30 cellular contexts compared by ENCODE assay signal in genomic region chr4:15525080-15525479, GRCh38. TPM values are rescaled to one million over a fixed set of nuclear protein-coding genes. Genes with fewer than 3 reads are reported as not detected.
DNase-seq lines count a peak whose midpoint lies in the region; ATAC-seq, FAIRE-seq and TF ChIP-seq lines count a peak whose summit lies in the region.
"Had no signal": no experiment of that assay in that cellular context is flagged by ENCODE, and none has a peak within 500 bp of the region (broad histone marks: within the 10 kb centered on the region; RNA-seq: fewer than 3 reads in every experiment).

No MANE protein-coding gene starts in this region.

- POLR2A ChIA-PET in MCF 10A (lab: Yijun Ruan, JAX), result interaction anchor here (0.7 to 1.5 kb wide), 5 partner anchors 19 to 156 kb away, joined by 3 to 7 read pairs (median 4); partner anchors contain the start of gene FAM200B

- peak; percentile 44 for DNase-seq in MCF 10A (ENCODE audit: unreplicated experiment)
- DNase-seq in breast epithelium (ENCODE audit: low spot score in 2 of 2), result no peak
- DNase-seq in bronchial epithelial cell (ENCODE audit: low read depth), result peak; percentile 98
- DNase-seq in lung (ENCODE audit: low spot score), result no peak
- DNase-seq in NCI-H510A treated with DMSO at 0.1 percent for 48 hours (lab: John Stamatoyannopoulos, UW), result no peak
- no peak for DNase-seq in psoas muscle
- DNase-seq in kidney glomerular epithelial cell (lab: John Stamatoyannopoulos, UW), result no peak
- DNase-seq: activated CD4-positive, alpha-beta T cell treated with anti-CD3 and anti-CD28 coated beads for 4 hours; activated CD8-positive, alpha-beta memory T cell treated with anti-CD3 and anti-CD28 coated beads for 24 hours; activated T-cell treated with anti-CD3 and anti-CD28 coated beads, Interleukin-2, amount 50 U/mL, for 1 hour; AML-193; body of pancreas; CD4-positive, alpha-beta memory T cell; glutamatergic neuron; HFFc6; mesenchymal stem cell; NCI-H1092 treated with DMSO at 0.1 percent for 48 hours; NCI-H1930; NCI-H345; NCI-H82; stimulated activated naive CD8-positive, alpha-beta T cell treated with anti-CD3 and anti-CD28 coated beads, Interleukin-15, Interleukin-2, amounts not matched to agents 100 U/mL and 50 U/mL, for 24 hours had no signal

- 77 to 89% methylated on average over 2 of the region's 2 CpGs for WGBS in lung, 2 donors
- 91 to 96% (median 96%) methylated on average over 2 of the region's 2 CpGs for WGBS in psoas muscle, 3 donors

- H3K4me1 ChIP-seq in breast epithelium (no peaks in the 10 kb centered on the region), lung (ENCODE audit: control insufficient read depth in 2 of 2, insufficient read depth in 2 of 2, low read length in 2 of 2) (no peaks in the 10 kb centered on the region), psoas muscle (no peaks in the 10 kb centered on the region)
- H3K4me1 ChIP-seq: prostate gland had no signal

- H3K27ac ChIP-seq in breast epithelium (no peak overlapping the region), lung (ENCODE audit: low read depth in 1 of 2, low read length in 1 of 2) (no peak overlapping the region), psoas muscle (no peak overlapping the region)
- H3K27ac ChIP-seq: A549, body of pancreas, HL-60, prostate gland, thoracic aorta, VCaP had no signal

- ATAC-seq in lung (ENCODE audit: insufficient read depth, low FRiP score) (peak; percentile 62), HG03135 (IDR thresholded peaks at IDR 0.05; ENCODE audit: unreplicated experiment) (no peak), psoas muscle (no peak)
- ATAC-seq: A549; body of pancreas; stimulated activated naive CD8-positive, alpha-beta T cell treated with anti-CD3 and anti-CD28 coated beads, Interleukin-15, Interleukin-2, amounts not matched to agents 100 U/mL and 50 U/mL, for 24 hours had no signal

- H3K27me3 ChIP-seq in breast epithelium (no peaks in the 10 kb centered on the region), bronchial epithelial cell (ENCODE audit: control insufficient read depth, insufficient read depth, low read length) (no peaks in the 10 kb centered on the region), lung (ENCODE audit: control insufficient read depth, insufficient read depth) (no peaks in the 10 kb centered on the region), psoas muscle (ENCODE audit: insufficient read depth in 3 of 3, low read length in 2 of 3) (no peaks in the 10 kb centered on the region)
- H3K27me3 ChIP-seq: body of pancreas had no signal

- no peaks in the 10 kb centered on the region for H3K9me3 Mint-ChIP-seq in MCF 10A (ENCODE audit: unreplicated experiment)
- H3K9me3 Mint-ChIP-seq: CD4-positive, alpha-beta memory T cell; HFFc6; T-helper 2 cell treated with Interferon-gamma antibody and Interleukin-4, amounts not matched to agents 5 μg/mL and 100 μg/mL, for 36 hours had no signal

- H3K27me3 Mint-ChIP-seq in MCF 10A (ENCODE audit: insufficient read depth, unreplicated experiment), result no peaks in the 10 kb centered on the region
- H3K27me3 Mint-ChIP-seq: CD4-positive, alpha-beta memory T cell had no signal

- H3K36me3 ChIP-seq in breast epithelium (no peaks in the 10 kb centered on the region), bronchial epithelial cell (ENCODE audit: control insufficient read depth, insufficient read depth, low read length) (no peaks in the 10 kb centered on the region), lung (ENCODE audit: control insufficient read depth in 2 of 2, insufficient read depth in 2 of 2, low read length in 2 of 2) (peaks cover 0 to 6% of the 10 kb centered on the region in 2 donors), psoas muscle (ENCODE audit: insufficient read depth in 1 of 2, low read depth in 1 of 2) (no peaks in the 10 kb centered on the region)
- H3K36me3 ChIP-seq: prostate gland had no signal

- CTCF ChIA-PET in MCF 10A (lab: Yijun Ruan, JAX), result no interaction called here

- H3K4me3 ChIP-seq in breast epithelium, result no peak overlapping the region
- no peak overlapping the region for H3K4me3 ChIP-seq in bronchial epithelial cell (ENCODE audit: low read depth, low read length)
- H3K4me3 ChIP-seq in lung, result no peak overlapping the region
- no peak overlapping the region for H3K4me3 ChIP-seq in psoas muscle
- H3K4me3 ChIP-seq: A549, body of pancreas, prostate gland, thoracic aorta had no signal

- BruUV-seq in MCF 10A (replicated peaks; lab: Mats Ljungman, UMichigan), result no TSS peak

- H3K9me3 ChIP-seq in breast epithelium (no peaks in the 10 kb centered on the region), lung (ENCODE audit: control insufficient read depth in 2 of 2, insufficient read depth in 1 of 2, low read length in 1 of 2) (no peaks in the 10 kb centered on the region), psoas muscle (no peaks in the 10 kb centered on the region)
- H3K9me3 ChIP-seq: A549, body of pancreas, prostate gland, thoracic aorta had no signal

- peaks cover 17% of the 10 kb centered on the region for H3K4me1 Mint-ChIP-seq in MCF 10A (ENCODE audit: insufficient read depth, unreplicated experiment)
- H3K4me1 Mint-ChIP-seq: CD4-positive, alpha-beta memory T cell had no signal

- peaks cover 3% of the 10 kb centered on the region for H3K36me3 Mint-ChIP-seq in MCF 10A (ENCODE audit: insufficient read depth, unreplicated experiment)

- no peak for FAIRE-seq in bronchial epithelial cell (lab: Jason Lieb, UNC)
- FAIRE-seq: A549, endothelial cell of umbilical vein, GM12892 had no signal

- peak overlapping the region; percentile 88 for H3K27ac Mint-ChIP-seq in MCF 10A (ENCODE audit: low read depth, unreplicated experiment)
- H3K27ac Mint-ChIP-seq: CD4-positive, alpha-beta memory T cell; HFFc6; T-helper 2 cell treated with Interferon-gamma antibody and Interleukin-4, amounts not matched to agents 5 μg/mL and 100 μg/mL, for 36 hours had no signal

- intact Hi-C loops in MCF 10A (cut with micrococcal nuclease), result no loop called here
- intact Hi-C loops in breast epithelium (cut with DNase I; ENCODE audit: low total_unique reads), result no loop called here
- intact Hi-C loops in psoas muscle (cut with DNase I), result no loop called here

- H3K4me3 Mint-ChIP-seq in MCF 10A (ENCODE audit: unreplicated experiment), result no peak overlapping the region
- H3K4me3 Mint-ChIP-seq: CD4-positive, alpha-beta memory T cell; HFFc6; T-helper 2 cell treated with Interferon-gamma antibody and Interleukin-4, amounts not matched to agents 5 μg/mL and 100 μg/mL, for 36 hours had no signal

- no peak for TF ChIP-seq CTCF in MCF 10A (IDR thresholded peaks at IDR 0.05; ENCODE audit: unreplicated experiment)
- TF ChIP-seq CTCF in breast epithelium (IDR thresholded peaks at IDR 0.05), result no peak
- TF ChIP-seq CTCF in bronchial epithelial cell (IDR thresholded peaks at IDR 0.05; ENCODE audit: insufficient read depth, low read length, severe bottlenecking), result no peak
- no peak for TF ChIP-seq CTCF in lung (IDR thresholded peaks at IDR 0.05; ENCODE audit: control extremely low read depth, extremely low read depth)
- TF ChIP-seq CTCF in psoas muscle (IDR thresholded peaks at IDR 0.05), result no peak

- no peak for TF ChIP-seq POLR2A in breast epithelium (IDR thresholded peaks at IDR 0.05)

RNA-seq across cellular contexts. Expression of gene CC2D2A, which starts 55.4 kb away (rescaled TPM):
- total RNA-seq in MCF 10A (2022) (7.7 and 8.6 TPM in 2 replicates), breast epithelium (10 to 100 TPM; 10.7 to 22.9 (median 14.9) TPM), bronchial epithelial cell (5.5 and 5.8 TPM in 2 replicates), lung (10 to 100 TPM; 37.0 to 63.7 TPM), psoas muscle (1 to 10 TPM; 1.8 to 4.7 (median 2.2) TPM)
- polyA plus RNA-seq in lung (10 to 100 TPM in 1 of 2 donors, 1 to 10 TPM in 1; 9.2 to 12.5 TPM), psoas muscle (1 to 10 TPM; 1.6 to 2.3 (median 1.6) TPM)

Comparison
In these comparisons a context has a peak if more than half of its experiments do, and no peak if none do; other contexts are left out.
1. DNase-seq: peak in MCF 10A (single experiment) and bronchial epithelial cell (single experiment); none in breast epithelium (0 of 2), lung (single experiment), NCI-H510A treated with DMSO at 0.1 percent for 48 hours (single experiment), psoas muscle (0 of 2) and kidney glomerular epithelial cell (single experiment).